Comparison of ENCODE assay signal across 8 cellular contexts in genomic region chr1:154982897-154983648, GRCh38. TPM values are rescaled to one million over a fixed set of nuclear protein-coding genes. Genes with fewer than 3 reads are reported as not detected.
DNase-seq lines count a peak whose midpoint lies in the region; ATAC-seq, FAIRE-seq and TF ChIP-seq lines count a peak whose summit lies in the region.

FLAD1 (plus strand) TSS chr1:154983344; CDS start chr1:154983695, 351 bp downstream.

- DNase-seq in GM12892 (ENCODE audit: insufficient read length), result peak; percentile 99
- DNase-seq in NCI-H1436 (lab: John Stamatoyannopoulos, UW), result peak; percentile 99
- peak; percentile 99 for DNase-seq in SW480 (ENCODE audit: low spot score)
- peak; percentile 95 for DNase-seq in activated naive CD8-positive, alpha-beta T cell treated with anti-CD3 and anti-CD28 coated beads, Interleukin-2, amount 50 U/mL, for 24 hours
- peak; percentile 99 to 100 for DNase-seq in cardiac muscle cell (ENCODE audit: low read depth in 1 of 2, low spot score in 1 of 2)
- DNase-seq in pancreas, result peak; percentile 91 to 99 (median 98)
- peak; percentile 98 to 99 for DNase-seq in tibial artery

- no peak within 1 kb of the TSS for H3K27ac Mint-ChIP-seq in activated naive CD8-positive, alpha-beta T cell treated with anti-CD3 and anti-CD28 coated beads, Interleukin-2, amount 50 U/mL, for 24 hours

- no peaks in the 10 kb centered on the region for H3K9me3 Mint-ChIP-seq in activated naive CD8-positive, alpha-beta T cell treated with anti-CD3 and anti-CD28 coated beads, Interleukin-2, amount 50 U/mL, for 24 hours

- peak within 1 kb of the TSS; percentile 75 for H3K4me3 ChIP-seq in cardiac muscle cell
- peak within 1 kb of the TSS; percentile 59 to 88 (median 72) for H3K4me3 ChIP-seq in pancreas
- H3K4me3 ChIP-seq in tibial artery, result peak within 1 kb of the TSS; percentile 60 to 73

- H3K4me1 ChIP-seq in cardiac muscle cell (ENCODE audit: low read depth) (peaks cover 4% of the 10 kb centered on the region), pancreas (peaks cover 6 to 14% (median 7%) of the 10 kb centered on the region in 3 donors), tibial artery (peaks cover 0 to 18% (median 12%) of the 10 kb centered on the region in 4 donors)

- H3K27ac ChIP-seq in cardiac muscle cell (peak within 1 kb of the TSS; percentile 13), pancreas (peak within 1 kb of the TSS in 2 of 4 donors; percentile 31 to 41), tibial artery (peak within 1 kb of the TSS; percentile 61 to 68)

- H3K9me3 ChIP-seq in cardiac muscle cell (ENCODE audit: low read depth) (no peaks in the 10 kb centered on the region), pancreas (no peaks in the 10 kb centered on the region), tibial artery (no peaks in the 10 kb centered on the region)

- H3K4me3 Mint-ChIP-seq in activated naive CD8-positive, alpha-beta T cell treated with anti-CD3 and anti-CD28 coated beads, Interleukin-2, amount 50 U/mL, for 24 hours, result no peak within 1 kb of the TSS

- 0 to 1% methylated on average over 26 of the region's 26 CpGs for WGBS in pancreas, 2 donors

- TF ChIP-seq POLR2A in GM12892 (IDR thresholded peaks at IDR 0.05; ENCODE audit: low read depth, low read length), result peak; percentile 84

- FAIRE-seq in GM12892 (lab: Jason Lieb, UNC) (peak; percentile 92), pancreas (lab: Jason Lieb, UNC) (peak; percentile 96)

- H3K27me3 ChIP-seq in cardiac muscle cell (no peaks in the 10 kb centered on the region), pancreas (no peaks in the 10 kb centered on the region), tibial artery (no peaks in the 10 kb centered on the region)

- H3K4me1 Mint-ChIP-seq in activated naive CD8-positive, alpha-beta T cell treated with anti-CD3 and anti-CD28 coated beads, Interleukin-2, amount 50 U/mL, for 24 hours, result peaks cover 18% of the 10 kb centered on the region

- peak; percentile 99 for ATAC-seq in HG02840 (IDR thresholded peaks at IDR 0.05; ENCODE audit: low FRiP score, unreplicated experiment)
- peak; percentile 100 for ATAC-seq in activated naive CD8-positive, alpha-beta T cell treated with anti-CD3 and anti-CD28 coated beads, Interleukin-2, amount 50 U/mL, for 24 hours
- peak; percentile 99 to 100 (median 100) for ATAC-seq in pancreas

- no peaks in the 10 kb centered on the region for H3K36me3 ChIP-seq in cardiac muscle cell
- H3K36me3 ChIP-seq in pancreas, result no peaks in the 10 kb centered on the region
- peaks cover 3 to 20% (median 7%) of the 10 kb centered on the region in 3 donors for H3K36me3 ChIP-seq in tibial artery

- no peaks in the 10 kb centered on the region for H3K27me3 Mint-ChIP-seq in activated naive CD8-positive, alpha-beta T cell treated with anti-CD3 and anti-CD28 coated beads, Interleukin-2, amount 50 U/mL, for 24 hours

- no peak for TF ChIP-seq CTCF in cardiac muscle cell (IDR thresholded peaks at IDR 0.05; ENCODE audit: low read depth, low read length)
- TF ChIP-seq CTCF in pancreas (IDR thresholded peaks at IDR 0.05), result no peak
- peak in 1 of 2 experiments; percentile 11 for TF ChIP-seq CTCF in tibial artery (IDR thresholded peaks at IDR 0.05)

- intact Hi-C loops in pancreas (cut with DNase I), result no loop called here
- intact Hi-C loops in tibial artery (cut with DNase I; ENCODE audit: low total_unique reads), result no loop called here

- peaks cover 32% of the 10 kb centered on the region for H3K36me3 Mint-ChIP-seq in activated naive CD8-positive, alpha-beta T cell treated with anti-CD3 and anti-CD28 coated beads, Interleukin-2, amount 50 U/mL, for 24 hours (ENCODE audit: low read depth)

RNA-seq across cellular contexts. Expression of gene FLAD1, which starts in this region (rescaled TPM):
- polyA plus RNA-seq in GM12892 (2012; ENCODE audit: missing spikeins), result 38.1 TPM
- total RNA-seq in cardiac muscle cell (34.3 and 39.7 TPM in 2 replicates), pancreas (10 to 100 TPM in 4 of 6 donors, 1 to 10 TPM in 2; 8.3 to 14.1 (median 11.9) TPM)
- polyA plus RNA-seq in cardiac muscle cell (59.2 and 60.8 TPM in 2 replicates), pancreas (10 to 100 TPM; 22.6 to 28.6 TPM)
